In the genomic region with DNA sequence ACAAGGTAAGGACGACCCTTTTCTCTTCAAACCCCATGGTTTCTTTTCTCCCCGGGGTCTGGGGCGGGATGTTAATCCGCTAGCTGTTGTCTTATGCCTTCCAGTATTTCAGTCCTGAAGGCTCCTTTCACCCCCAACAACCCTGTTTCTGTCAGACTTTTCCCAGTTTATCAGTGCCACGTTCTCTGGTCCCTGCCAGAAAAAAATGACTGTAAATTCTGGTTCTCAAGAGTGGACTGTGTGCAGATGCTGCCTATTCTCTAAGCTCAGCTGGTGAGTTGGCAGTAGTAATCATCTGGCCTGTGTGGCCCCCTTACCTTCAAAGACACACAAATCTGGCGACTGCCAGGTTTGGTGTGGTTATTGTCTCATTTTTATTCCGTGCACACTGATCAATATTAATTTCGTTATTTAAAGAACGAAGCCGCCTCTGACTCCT, we compare ENCODE assay signal across 8 cellular contexts. TPM values are rescaled to one million over a fixed set of nuclear protein-coding genes. Genes with fewer than 3 reads are reported as not detected.
DNase-seq lines count a peak whose midpoint lies in the region; ATAC-seq, FAIRE-seq and TF ChIP-seq lines count a peak whose summit lies in the region.

No MANE protein-coding gene starts in this region.

- CTCF ChIA-PET in A549 (lab: Yijun Ruan, JAX): interaction anchor here (0.8 to 1.1 kb wide), 2 partner anchors 208 to 217 kb away, joined by 3 to 4 read pairs; no protein-coding TSS in a partner anchor

- H3K4me3 Mint-ChIP-seq in activated naive CD8-positive, alpha-beta T cell treated with anti-CD3 and anti-CD28 coated beads, Interleukin-2, amount 10 ng/mL, durations not matched to agents 7 days and 5 days: peak overlapping the region; percentile 92

- TF ChIP-seq EP300 in A549 (IDR thresholded peaks at IDR 0.05): no peak

- FAIRE-seq in A549 (lab: Jason Lieb, UNC): no peak

- H3K9me3 ChIP-seq in A549 (no peaks in the 10 kb centered on the region), liver (ENCODE audit: control insufficient read depth in 4 of 4, low read length in 3 of 4) (no peaks in the 10 kb centered on the region), tibial artery (no peaks in the 10 kb centered on the region)

- DNase-seq in A549 (ENCODE audit: low read depth in 1 of 2, low spot score in 1 of 2) (no peak), tibial artery (no peak), GDM1 (lab: John Stamatoyannopoulos, UW) (no peak)
- no peak for DNase-seq in activated naive CD8-positive, alpha-beta T cell treated with anti-CD3 and anti-CD28 coated beads, Interleukin-2, amount 10 ng/mL, durations not matched to agents 7 days and 5 days
- no peak for DNase-seq in stimulated activated CD4-positive, alpha-beta T cell treated with anti-CD3 and anti-CD28 coated beads, Interleukin-4, amount 100 ng/mL, for 1 hour

- no peak for TF ChIP-seq CTCF in A549 (IDR thresholded peaks at IDR 0.05)
- TF ChIP-seq CTCF in liver (IDR thresholded peaks at IDR 0.05; ENCODE audit: low read depth, low read length, missing input control): no peak
- no peak for TF ChIP-seq CTCF in tibial artery (IDR thresholded peaks at IDR 0.05)

- H3K4me1 Mint-ChIP-seq in activated naive CD8-positive, alpha-beta T cell treated with anti-CD3 and anti-CD28 coated beads, Interleukin-2, amount 10 ng/mL, durations not matched to agents 7 days and 5 days: peaks cover 29% of the 10 kb centered on the region

- H3K27me3 Mint-ChIP-seq in activated naive CD8-positive, alpha-beta T cell treated with anti-CD3 and anti-CD28 coated beads, Interleukin-2, amount 10 ng/mL, durations not matched to agents 7 days and 5 days: no peaks in the 10 kb centered on the region

- WGBS in A549 (ENCODE audit: missing lambda C conversion rate): 3% methylated on average over 10 of the region's 10 CpGs
- 8% methylated on average over 10 of the region's 10 CpGs for WGBS in liver

- H3K4me2 ChIP-seq in A549: peak overlapping the region; percentile 98

- H3K4me3 ChIP-seq in A549 (peak overlapping the region; percentile 90), liver (ENCODE audit: low read depth in 1 of 3, low read length in 3 of 3) (peak overlapping the region; percentile 87 to 94 (median 89)), tibial artery (peak overlapping the region; percentile 72 to 79)

- TF ChIP-seq POLR2A in A549 (IDR thresholded peaks at IDR 0.05; ENCODE audit: low read length): no peak

- TF ChIP-seq RAD21 in A549 (conservative IDR thresholded peaks at IDR 0.05 in 1 of 2, IDR thresholded peaks at IDR 0.05 in 1 of 2) (no peak), liver (IDR thresholded peaks at IDR 0.05) (no peak)

- H3K27me3 ChIP-seq in liver (ENCODE audit: control insufficient read depth in 4 of 4, insufficient read depth in 4 of 4, low read length in 3 of 4) (no peaks in the 10 kb centered on the region), tibial artery (no peaks in the 10 kb centered on the region)

- no peaks in the 10 kb centered on the region for H3K36me3 ChIP-seq in liver (ENCODE audit: control insufficient read depth in 4 of 4, insufficient read depth in 3 of 4, low read depth in 1 of 4, low read length in 3 of 4)
- H3K36me3 ChIP-seq in tibial artery: no peaks in the 10 kb centered on the region

- no peaks in the 10 kb centered on the region for H3K9me3 Mint-ChIP-seq in activated naive CD8-positive, alpha-beta T cell treated with anti-CD3 and anti-CD28 coated beads, Interleukin-2, amount 10 ng/mL, durations not matched to agents 7 days and 5 days

- peak overlapping the region; percentile 68 to 83 for H3K9ac ChIP-seq in liver (ENCODE audit: low read depth in 1 of 2, low read length in 2 of 2)

- peaks cover 17% of the 10 kb centered on the region; the same call in 2 of the 3 replicates for H3K4me1 ChIP-seq in A549
- H3K4me1 ChIP-seq in liver (ENCODE audit: control insufficient read depth in 4 of 4, insufficient read depth in 4 of 4, low read length in 3 of 4): peaks cover 0 to 25% (median 21%) of the 10 kb centered on the region in 4 donors
- H3K4me1 ChIP-seq in tibial artery: peaks cover 0 to 34% (median 15%) of the 10 kb centered on the region in 4 donors

- POLR2A ChIA-PET in A549 (lab: Yijun Ruan, JAX): interaction anchor here (1.0 to 2.2 kb wide), 2 partner anchors 8 to 137 kb away, joined by 3 to 10 read pairs; no protein-coding TSS in a partner anchor
- POLR2A ChIA-PET in activated naive CD8-positive, alpha-beta T cell treated with anti-CD3 and anti-CD28 coated beads, Interleukin-2, amount 10 ng/mL, durations not matched to agents 7 days and 5 days (lab: Charles Lee): interaction anchor here (4.3 kb wide), 1 partner anchor 138 kb away, joined by 62 read pairs; a partner anchor contains a TSS

- H3K36me3 Mint-ChIP-seq in activated naive CD8-positive, alpha-beta T cell treated with anti-CD3 and anti-CD28 coated beads, Interleukin-2, amount 10 ng/mL, durations not matched to agents 7 days and 5 days: peaks cover 24% of the 10 kb centered on the region

- intact Hi-C loops in tibial artery (cut with DNase I; ENCODE audit: low total_unique reads): loop anchor here (5.0 kb wide), 1 partner anchor 138 kb away; a partner anchor contains a TSS

- H3K27ac ChIP-seq in A549: peak overlapping the region; percentile 80 to 94
- H3K27ac ChIP-seq in liver (ENCODE audit: low read depth in 1 of 2, low read length in 2 of 2): peak overlapping the region; percentile 81 to 84
- peak overlapping the region; percentile 88 to 93 for H3K27ac ChIP-seq in tibial artery

- H3K27ac Mint-ChIP-seq in activated naive CD8-positive, alpha-beta T cell treated with anti-CD3 and anti-CD28 coated beads, Interleukin-2, amount 10 ng/mL, durations not matched to agents 7 days and 5 days: peak overlapping the region; percentile 76

- ATAC-seq in A549: no peak; a peak in 1 of 6 replicates
- ATAC-seq in GM18907 (IDR thresholded peaks at IDR 0.05; ENCODE audit: unreplicated experiment): peak; percentile 0
- peak; percentile 5 for ATAC-seq in activated naive CD8-positive, alpha-beta T cell treated with anti-CD3 and anti-CD28 coated beads, Interleukin-2, amount 10 ng/mL, durations not matched to agents 7 days and 5 days (ENCODE audit: low read depth)
- ATAC-seq in GM21737 (IDR thresholded peaks at IDR 0.05; ENCODE audit: unreplicated experiment): no peak

TF ChIP-seq in A549, 52 proteins besides CTCF, POLR2A, EP300 and RAD21 (continues in another document):
- no peak for TF ChIP-seq CBX2 (IDR thresholded peaks at IDR 0.05; ENCODE audit: borderline replicate concordance, low read depth)
- TF ChIP-seq EHMT2 (IDR thresholded peaks at IDR 0.05; ENCODE audit: low read depth): no peak
- TF ChIP-seq JUNB (IDR thresholded peaks at IDR 0.05): no peak
- no peak for TF ChIP-seq HOXB5 (CRISPR knock-in tag; IDR thresholded peaks at IDR 0.05)
- TF ChIP-seq FOSB (CRISPR knock-in tag; IDR thresholded peaks at IDR 0.05): no peak
- TF ChIP-seq POLR2AphosphoS2 (conservative IDR thresholded peaks at IDR 0.05; ENCODE audit: low read length): no peak
- no peak for TF ChIP-seq HOXB13 (CRISPR knock-in tag; IDR thresholded peaks at IDR 0.05; ENCODE audit: low read depth)
- no peak for TF ChIP-seq TP53 (CRISPR knock-in tag; IDR thresholded peaks at IDR 0.05)
- no peak for TF ChIP-seq SMC3 (IDR thresholded peaks at IDR 0.05)
- TF ChIP-seq, protein P1, sequence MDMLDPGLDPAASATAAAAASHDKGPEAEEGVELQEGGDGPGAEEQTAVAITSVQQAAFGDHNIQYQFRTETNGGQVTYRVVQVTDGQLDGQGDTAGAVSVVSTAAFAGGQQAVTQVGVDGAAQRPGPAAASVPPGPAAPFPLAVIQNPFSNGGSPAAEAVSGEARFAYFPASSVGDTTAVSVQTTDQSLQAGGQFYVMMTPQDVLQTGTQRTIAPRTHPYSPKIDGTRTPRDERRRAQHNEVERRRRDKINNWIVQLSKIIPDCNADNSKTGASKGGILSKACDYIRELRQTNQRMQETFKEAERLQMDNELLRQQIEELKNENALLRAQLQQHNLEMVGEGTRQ (IDR thresholded peaks at IDR 0.05): no peak
- no peak for TF ChIP-seq TFCP2L1 (CRISPR knock-in tag; IDR thresholded peaks at IDR 0.05)

TF ChIP-seq in liver, 16 proteins besides CTCF, POLR2A, EP300 and RAD21 (continues in another document):
- TF ChIP-seq FOXA1 (IDR thresholded peaks at IDR 0.05) (no peak), NR2F2 (IDR thresholded peaks at IDR 0.05) (no peak), GABPA (IDR thresholded peaks at IDR 0.05 in 1 of 2, conservative IDR thresholded peaks at IDR 0.05 in 1 of 2) (no peak), YY1 (IDR thresholded peaks at IDR 0.05) (no peak), HNF4A (conservative IDR thresholded peaks at IDR 0.05) (no peak), SP1 (IDR thresholded peaks at IDR 0.05) (no peak), FOXA2 (IDR thresholded peaks at IDR 0.05) (no peak), HNF4G (IDR thresholded peaks at IDR 0.05) (no peak)
- TF ChIP-seq, protein P2, sequence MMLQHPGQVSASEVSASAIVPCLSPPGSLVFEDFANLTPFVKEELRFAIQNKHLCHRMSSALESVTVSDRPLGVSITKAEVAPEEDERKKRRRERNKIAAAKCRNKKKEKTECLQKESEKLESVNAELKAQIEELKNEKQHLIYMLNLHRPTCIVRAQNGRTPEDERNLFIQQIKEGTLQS (IDR thresholded peaks at IDR 0.05): no peak

RNA-seq across cellular contexts. Expression of a gene that starts 0.9 kb away (rescaled TPM):
- polyA plus RNA-seq in A549 (2011; rRNA removed) (48.3 and 52.0 TPM in 2 replicates), A549 (2017; fragmentation: RNase III; extraction: RNeasy Plus Mini Kit Qiagen cat#74134 plus additional on column Dnase treatment) (34.7 to 41.1 TPM (median 35.4 TPM) in 3 replicates), liver (10 to 100 TPM; 20.5 to 23.5 TPM)
- 11.1 and 15.9 TPM in 2 replicates for polyA plus RNA-seq in A549 (2012; cell fraction: cytosol; rRNA removed)
- polyA plus RNA-seq in A549 (2012; cell fraction: nucleus; rRNA removed): 9.1 and 10.4 TPM in 2 replicates
- polyA minus RNA-seq in A549 (2011; rRNA and poly(A)+ RNA removed): 16.2 and 17.8 TPM in 2 replicates
- 10 to 100 TPM; 42.7 to 51.7 TPM for total RNA-seq in activated naive CD8-positive, alpha-beta T cell treated with anti-CD3 and anti-CD28 coated beads, Interleukin-2, amount 10 ng/mL, durations not matched to agents 7 days and 5 days
- total RNA-seq in liver: 10 to 100 TPM; 41.9 to 58.2 TPM

Comparison
In these comparisons a context has a peak if more than half of its experiments do, and no peak if none do; other contexts are left out.
1. ATAC-seq: peak in GM18907 (single experiment) and activated naive CD8-positive, alpha-beta T cell treated with anti-CD3 and anti-CD28 coated beads, Interleukin-2, amount 10 ng/mL, durations not matched to agents 7 days and 5 days (single experiment); none in A549 (0 of 2) and GM21737 (single experiment).
2. Peak in every context shown above with its lines, with median percentiles within 50 percentile points of each other: H3K27ac ChIP-seq and H3K4me3 ChIP-seq.